ENCODE assay signal across 8 cellular contexts in genomic region chr22:36333632-36334031, GRCh38. TPM values are rescaled to one million over a fixed set of nuclear protein-coding genes. Genes with fewer than 3 reads are reported as not detected.
DNase-seq lines count a peak whose midpoint lies in the region; ATAC-seq and TF ChIP-seq lines count a peak whose summit lies in the region.

No MANE protein-coding gene starts in this region.

- H3K27me3 ChIP-seq in GM23248 (replicated peaks; ENCODE audit: insufficient read depth), result no peaks in the 10 kb centered on the region
- H3K27me3 ChIP-seq in gastrocnemius medialis, result no peaks in the 10 kb centered on the region

- peaks cover 5% of the 10 kb centered on the region; the same call in 1 of the 2 replicates for H4K20me1 ChIP-seq in GM23248 (ENCODE audit: insufficient read depth)

- no peaks in the 10 kb centered on the region for H3K9me3 ChIP-seq in GM23248 (ENCODE audit: low read depth)
- H3K9me3 ChIP-seq in SK-N-MC (ENCODE audit: low read depth, low read length), result no peaks in the 10 kb centered on the region
- H3K9me3 ChIP-seq in gastrocnemius medialis, result no peaks in the 10 kb centered on the region

- H3K4me1 ChIP-seq in GM23248 (ENCODE audit: insufficient read depth) (peaks cover 78% of the 10 kb centered on the region), gastrocnemius medialis (peaks cover 85 to 94% of the 10 kb centered on the region in 2 donors)

- no peaks in the 10 kb centered on the region for H3K9me2 ChIP-seq in GM23248 (ENCODE audit: insufficient read depth)

- H2AFZ ChIP-seq in GM23248, result no peak overlapping the region

- WGBS in GM23248 (ENCODE audit: low coverage in 1 of 2, low lambda C conversion rate in 2 of 2, missing lambda C conversion rate in 2 of 2), 2 experiments, result 90 to 100% methylated on average over 4 of the region's 4 CpGs

- TF ChIP-seq CTCF in gastrocnemius medialis (IDR thresholded peaks at IDR 0.05 in 4 of 5, conservative IDR thresholded peaks at IDR 0.05 in 1 of 5), result no peak

- peaks cover 100% of the 10 kb centered on the region for H3K79me2 ChIP-seq in GM23248 (ENCODE audit: insufficient read depth)

- ATAC-seq in esophagus mucosa (peak; percentile 42), gastrocnemius medialis (no peak), HG03469 (IDR thresholded peaks at IDR 0.05; ENCODE audit: unreplicated experiment) (no peak)

- H3K4me2 ChIP-seq in GM23248 (ENCODE audit: unreplicated experiment), result no peak overlapping the region

- intact Hi-C loops in gastrocnemius medialis (cut with DNase I; ENCODE audit: low total_unique reads), result no loop called here

- peak overlapping the region; percentile 93 for H3K27ac ChIP-seq in GM23248
- H3K27ac ChIP-seq in SK-N-MC, result peak overlapping the region; percentile 85
- peak overlapping the region; percentile 82 to 84 (median 84) for H3K27ac ChIP-seq in gastrocnemius medialis

- H3F3A ChIP-seq in GM23248 (ENCODE audit: insufficient read depth), result peaks cover 96% of the 10 kb centered on the region

- TF ChIP-seq POLR2A in gastrocnemius medialis (IDR thresholded peaks at IDR 0.05), result no peak

- H3K36me3 ChIP-seq in GM23248 (ENCODE audit: low read depth) (peaks cover 56% of the 10 kb centered on the region), SK-N-MC (ENCODE audit: insufficient read depth, low read length) (peaks cover 28% of the 10 kb centered on the region), gastrocnemius medialis (peaks cover 0 to 24% of the 10 kb centered on the region in 2 donors)

- DNase-seq in GM23248, result no peak
- no peak for DNase-seq in SK-N-MC (ENCODE audit: low read depth, low spot score)
- DNase-seq in gastrocnemius medialis, result no peak
- DNase-seq in NCI-H2227 (lab: John Stamatoyannopoulos, UW; ENCODE audit: unreplicated experiment), result no peak
- no peak for DNase-seq in ureter (ENCODE audit: low spot score)
- DNase-seq in Kasumi-1 (lab: John Stamatoyannopoulos, UW), result no peak

- in situ Hi-C loops in GM23248 (cut with MboI), result no loop called here
- in situ Hi-C loops in gastrocnemius medialis (cut with MboI; ENCODE audit: low sequenced_read_pairs in 4 of 4), result no loop called here

- H3K4me3 ChIP-seq in GM23248, result no peak overlapping the region
- H3K4me3 ChIP-seq in SK-N-MC, result no peak overlapping the region
- no peak overlapping the region for H3K4me3 ChIP-seq in gastrocnemius medialis

- H3K9ac ChIP-seq in GM23248 (no peak overlapping the region), SK-N-MC (ENCODE audit: insufficient read length) (no peak overlapping the region)

RNA-seq across cellular contexts. Expression of gene MYH9, which starts 54.1 kb away (rescaled TPM):
- total RNA-seq in GM23248 (2014; rRNA removed; shearing (Covaris generic)), result 420 and 453 TPM in 2 replicates
- 282 and 287 TPM in 2 replicates for polyA plus RNA-seq in GM23248 (2016; fragmentation: Nextera tagmentation; extraction: Ambion mirVana)
- 487 TPM for total RNA-seq in esophagus mucosa
- 100 to 1,000 TPM in 3 of 4 donors, 10 to 100 TPM in 1; 38.9 to 115 (median 104) TPM for total RNA-seq in gastrocnemius medialis
- total RNA-seq in ureter, result 810 TPM
